ENCODE assay signal across 1 cellular context in genomic region chr17:49497147-49498036, GRCh38.
A peak's percentile ranks its signal among the peaks of the same experiment; 100 is the strongest.
TF ChIP-seq lines count a peak whose summit lies in the region.

No MANE protein-coding gene starts in this region.

TF ChIP-seq in HepG2, 621 proteins besides CTCF, POLR2A, EP300 and RAD21 (continued from another document and continues in another):
- no peak for TF ChIP-seq CEBPZ (IDR thresholded peaks at IDR 0.05; ENCODE audit: low read length)
- no peak for TF ChIP-seq ONECUT2 (CRISPR knock-in tag; IDR thresholded peaks at IDR 0.05)
- no peak for TF ChIP-seq ZNF607 (CRISPR knock-in tag; IDR thresholded peaks at IDR 0.05; ENCODE audit: borderline replicate concordance)
- no peak for TF ChIP-seq CSRNP2 (CRISPR knock-in tag; conservative IDR thresholded peaks at IDR 0.05; ENCODE audit: low read depth)
- TF ChIP-seq TCF7 (IDR thresholded peaks at IDR 0.05; ENCODE audit: low read depth): no peak
- no peak for TF ChIP-seq SMARCE1 (IDR thresholded peaks at IDR 0.05; ENCODE audit: borderline replicate concordance)
- 0 out of 2 replicates have a peak, but pooled peaks have one; percentile 33 for TF ChIP-seq POGK (CRISPR knock-in tag; conservative IDR thresholded peaks at IDR 0.05)
- 0 out of 2 replicates have a peak, but pooled peaks have one; percentile 20 for TF ChIP-seq TAF1 (CRISPR knock-in tag; IDR thresholded peaks at IDR 0.05)
- TF ChIP-seq IRX3 (CRISPR knock-in tag; IDR thresholded peaks at IDR 0.05; ENCODE audit: borderline replicate concordance, low read depth): no peak
- no peak for TF ChIP-seq POLR2G (IDR thresholded peaks at IDR 0.05; ENCODE audit: low read depth, low read length)
- no peak for TF ChIP-seq ZNF644 (CRISPR knock-in tag; IDR thresholded peaks at IDR 0.05; ENCODE audit: low read depth)
- TF ChIP-seq SP4 (CRISPR knock-in tag; IDR thresholded peaks at IDR 0.05): 0 out of 2 replicates have a peak, but pooled peaks have one; percentile 32
- 0 out of 2 replicates have a peak, but pooled peaks have one; percentile 46 for TF ChIP-seq ZBTB4 (CRISPR knock-in tag; IDR thresholded peaks at IDR 0.05; ENCODE audit: borderline replicate concordance)
- no peak for TF ChIP-seq ZNF841 (CRISPR knock-in tag; IDR thresholded peaks at IDR 0.05; ENCODE audit: borderline replicate concordance)
- no peak for TF ChIP-seq ATF4 (CRISPR knock-in tag; IDR thresholded peaks at IDR 0.05)
- TF ChIP-seq RXRB (CRISPR knock-in tag; IDR thresholded peaks at IDR 0.05; ENCODE audit: borderline replicate concordance): no peak
- TF ChIP-seq ZNF558 (CRISPR knock-in tag; IDR thresholded peaks at IDR 0.05; ENCODE audit: borderline replicate concordance): 0 out of 2 replicates have a peak, but pooled peaks have one; percentile 34
- no peak for TF ChIP-seq NBN (conservative IDR thresholded peaks at IDR 0.05)
- TF ChIP-seq ZUFSP (CRISPR knock-in tag; IDR thresholded peaks at IDR 0.05; ENCODE audit: borderline replicate concordance): no peak
- no peak for TF ChIP-seq CBX2 (IDR thresholded peaks at IDR 0.05; ENCODE audit: low read depth, low read length)
- peak; percentile 60; the same call in 1 of the 2 replicates for TF ChIP-seq CBX2 (CRISPR knock-in tag; IDR thresholded peaks at IDR 0.05; ENCODE audit: low read depth)
- TF ChIP-seq ZNF142 (CRISPR knock-in tag; IDR thresholded peaks at IDR 0.05): no peak
- TF ChIP-seq TERF1 (CRISPR knock-in tag; IDR thresholded peaks at IDR 0.05): no peak
- TF ChIP-seq ELF1 (CRISPR knock-in tag; IDR thresholded peaks at IDR 0.05): no peak
- TF ChIP-seq ZNF777 (CRISPR knock-in tag; IDR thresholded peaks at IDR 0.05): peak; percentile 44; the same call in 1 of the 2 replicates
- no peak for TF ChIP-seq ZNF713 (CRISPR knock-in tag; IDR thresholded peaks at IDR 0.05)
- no peak for TF ChIP-seq ATF3 (CRISPR knock-in tag; IDR thresholded peaks at IDR 0.05)
- peak; percentile 51 for TF ChIP-seq UBTF (CRISPR knock-in tag; IDR thresholded peaks at IDR 0.05)
- no peak for TF ChIP-seq ZNF235 (CRISPR knock-in tag; IDR thresholded peaks at IDR 0.05; ENCODE audit: borderline replicate concordance)
- TF ChIP-seq EZH2 (conservative IDR thresholded peaks at IDR 0.05; ENCODE audit: low read depth, low read length): peak; percentile 95; the same call in 1 of the 2 replicates
- no peak for TF ChIP-seq KAT2B (IDR thresholded peaks at IDR 0.05; ENCODE audit: borderline replicate concordance, low read depth, low read length)
- TF ChIP-seq ZNF773 (CRISPR knock-in tag; IDR thresholded peaks at IDR 0.05; ENCODE audit: borderline replicate concordance): peak; percentile 53; the same call in 1 of the 2 replicates
- no peak for TF ChIP-seq RARA (CRISPR knock-in tag; IDR thresholded peaks at IDR 0.05)
- no peak for TF ChIP-seq ZNF30 (CRISPR knock-in tag; IDR thresholded peaks at IDR 0.05)
